Comparison of ENCODE assay signal across 2 cellular contexts in the genomic region with DNA sequence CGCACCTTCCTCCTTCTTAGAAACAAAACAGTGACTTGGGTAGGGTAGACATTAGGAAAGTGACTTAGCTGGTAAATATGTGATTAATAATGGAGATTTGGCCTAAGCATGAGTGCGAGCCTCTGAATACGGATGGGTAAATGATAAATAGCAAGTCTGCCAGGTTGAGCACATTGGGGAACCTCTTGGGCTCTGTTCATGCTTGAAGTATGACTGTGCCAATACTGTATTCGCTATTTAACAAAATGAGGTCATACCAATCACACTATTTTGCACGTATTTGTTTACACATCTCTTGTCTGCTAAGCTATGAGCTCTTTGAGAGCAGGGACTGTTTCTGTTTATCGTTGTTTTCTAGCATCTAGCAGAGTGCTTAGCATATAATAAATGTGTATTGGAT. TPM values are rescaled to one million over a fixed set of nuclear protein-coding genes. Genes with fewer than 3 reads are reported as not detected.
"Had no signal": no experiment of that assay in that cellular context is flagged by ENCODE, and none has a peak within 500 bp of the region (broad histone marks: within the 10 kb centered on the region; RNA-seq: fewer than 3 reads in every experiment).

No MANE protein-coding gene starts in this region.

RNA-seq across cellular contexts. Expression of a gene that starts 24.2 kb away (rescaled TPM):
- total RNA-seq: body of pancreas, gastrocnemius medialis had no signal
